ENCODE assay signal across 1 cellular context in genomic region chr19:43934985-43935708, GRCh38.
A peak's percentile ranks its signal among the peaks of the same experiment; 100 is the strongest.
TF ChIP-seq lines count a peak whose summit lies in the region.

Gene ZNF45 (minus strand): TSS chr19:43935282. CDS start chr19:43922185, 13,097 bp downstream.

TF ChIP-seq in K562, 482 proteins besides CTCF, POLR2A, EP300 and RAD21 (continued from another document):
- TF ChIP-seq THAP12 (CRISPR knock-in tag; IDR thresholded peaks at IDR 0.05) (no peak), ZNF124 (CRISPR knock-in tag; IDR thresholded peaks at IDR 0.05) (no peak), ZNF717 (CRISPR knock-in tag; IDR thresholded peaks at IDR 0.05) (no peak), SETDB1 (IDR thresholded peaks at IDR 0.05; ENCODE audit: low read length) (no peak), E2F5 (CRISPR knock-in tag; IDR thresholded peaks at IDR 0.05) (no peak), MCM5 (IDR thresholded peaks at IDR 0.05; ENCODE audit: low read depth) (no peak), ATF1 (CRISPR knock-in tag; IDR thresholded peaks at IDR 0.05) (no peak), ATF1 (tag; IDR thresholded peaks at IDR 0.05) (peak; percentile 69), GTF2E2 (tag; IDR thresholded peaks at IDR 0.05) (no peak), EZH2 (IDR thresholded peaks at IDR 0.05; ENCODE audit: borderline replicate concordance, low read depth, low read length) (no peak), SP1 (CRISPR knock-in tag; IDR thresholded peaks at IDR 0.05) (peak; percentile 69), NCOR1 (IDR thresholded peaks at IDR 0.05) (no peak), LARP7 (IDR thresholded peaks at IDR 0.05) (no peak), MEF2D (tag; conservative IDR thresholded peaks at IDR 0.05; ENCODE audit: low read depth) (no peak), ETV1 (tag; conservative IDR thresholded peaks at IDR 0.05; ENCODE audit: low read depth) (peak; percentile 92), SMAD3 (CRISPR knock-in tag; conservative IDR thresholded peaks at IDR 0.05) (no peak), TCF3 (CRISPR knock-in tag; IDR thresholded peaks at IDR 0.05) (no peak), NFATC3 (IDR thresholded peaks at IDR 0.05) (no peak), ATF6 (CRISPR knock-in tag; IDR thresholded peaks at IDR 0.05) (no peak), HNRNPLL (IDR thresholded peaks at IDR 0.05; ENCODE audit: low read depth, low read length, poor library complexity, severe bottlenecking) (peak; percentile 38), TARDBP (IDR thresholded peaks at IDR 0.05) (peak; percentile 39; the same call in 1 of the 2 replicates), CREBBP (IDR thresholded peaks at IDR 0.05; ENCODE audit: low read depth, low read length) (no peak), ZBTB11 (CRISPR knock-in tag; IDR thresholded peaks at IDR 0.05) (peak in 1 of 3 experiments; percentile 91; a peak in 2 of 6 replicates), HOMEZ (CRISPR knock-in tag; IDR thresholded peaks at IDR 0.05) (no peak), FOXO4 (CRISPR knock-in tag; IDR thresholded peaks at IDR 0.05) (no peak), MAFF (IDR thresholded peaks at IDR 0.05; ENCODE audit: low read length) (no peak), RBM14 (IDR thresholded peaks at IDR 0.05; ENCODE audit: borderline replicate concordance, insufficient read depth, low read depth, low read length) (no peak), ZNF274 (IDR thresholded peaks at IDR 0.05; ENCODE audit: borderline replicate concordance, low read depth, low read length) (no peak), ZNF57 (CRISPR knock-in tag; IDR thresholded peaks at IDR 0.05) (no peak), BCOR (IDR thresholded peaks at IDR 0.05) (no peak), PHF8 (IDR thresholded peaks at IDR 0.05; ENCODE audit: borderline replicate concordance, low read length) (peak; percentile 93), STAG1 (CRISPR knock-in tag; IDR thresholded peaks at IDR 0.05; ENCODE audit: borderline replicate concordance) (no peak), HMGN3 (IDR thresholded peaks at IDR 0.05; ENCODE audit: borderline replicate concordance, extremely low read depth, insufficient read length, low read depth, low read length) (no peak), SIN3A (IDR thresholded peaks at IDR 0.05; ENCODE audit: borderline replicate concordance in 2 of 2, control insufficient read depth in 1 of 2, low read depth in 2 of 2, low read length in 2 of 2) (peak in 1 of 2 experiments; percentile 81; a peak in 1 of 4 replicates), PREB (CRISPR knock-in tag; IDR thresholded peaks at IDR 0.05) (0 out of 2 replicates have a peak, but pooled peaks have one; percentile 54), CHD4 (IDR thresholded peaks at IDR 0.05; ENCODE audit: insufficient read depth, insufficient replicate concordance, low read depth, low read length, poor library complexity, severe bottlenecking) (no peak), MAX (CRISPR knock-in tag; IDR thresholded peaks at IDR 0.05) (no peak), HDAC8 (tag; IDR thresholded peaks at IDR 0.05) (no peak), KLF10 (CRISPR knock-in tag; IDR thresholded peaks at IDR 0.05) (no peak), ZNF354B (CRISPR knock-in tag; IDR thresholded peaks at IDR 0.05) (no peak), ZNF518B (CRISPR knock-in tag; IDR thresholded peaks at IDR 0.05) (no peak)
